ENCODE assay signal across 23 cellular contexts in the genomic region with DNA sequence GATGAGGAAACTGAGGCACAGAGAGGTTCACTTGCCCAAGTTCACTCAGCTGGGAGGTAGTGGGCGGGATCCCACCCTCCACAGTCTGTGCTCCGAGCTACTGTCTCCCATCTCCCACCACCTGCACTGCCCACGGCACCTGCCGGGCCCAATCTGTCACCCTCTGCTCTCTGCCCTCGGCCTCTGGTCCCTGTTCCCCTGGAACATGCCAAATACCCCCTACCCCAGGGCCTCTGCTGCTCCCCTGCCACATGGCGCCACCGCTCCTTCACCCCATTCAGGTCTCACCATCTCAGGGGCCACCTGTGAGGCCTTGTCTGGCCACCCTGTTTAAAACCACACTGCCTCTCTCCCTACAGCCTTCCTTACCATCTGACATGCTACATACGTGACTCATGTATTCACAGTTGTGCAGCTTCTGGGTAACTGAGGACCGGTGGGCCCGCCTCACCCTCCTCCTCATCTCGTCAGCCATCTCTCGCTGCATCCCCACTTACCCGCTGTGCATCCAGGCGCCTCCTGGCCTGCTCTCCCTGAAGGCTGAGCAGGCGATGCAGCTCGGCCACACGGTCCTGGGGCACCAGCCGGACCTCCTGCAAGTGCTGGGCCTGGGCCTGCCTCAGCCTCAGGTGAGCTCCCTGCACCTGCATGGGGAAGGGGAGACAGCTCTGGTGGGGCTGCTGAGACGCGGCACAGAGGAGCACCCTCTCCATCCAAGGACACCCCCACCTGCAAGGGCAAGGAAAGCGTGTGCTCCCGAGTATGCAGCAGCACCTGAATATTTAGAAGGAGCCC.
"Had no signal": no experiment of that assay in that cellular context is flagged by ENCODE, and none has a peak within 500 bp of the region (broad histone marks: within the 10 kb centered on the region; RNA-seq: fewer than 3 reads in every experiment).

No MANE protein-coding gene starts in this region.

- H3K36me3 Mint-ChIP-seq: activated naive CD4-positive, alpha-beta T cell treated with anti-CD3 and anti-CD28 coated beads, Interleukin-2, amount 50 U/mL, for 24 hours; naive B cell; T-cell had no signal

- H3K36me3 ChIP-seq: gastrocnemius medialis had no signal

- DNase-seq: activated CD4-positive, alpha-beta memory T cell treated with anti-CD3 and anti-CD28 coated beads, Interleukin-2, amount 10 ng/mL, durations not matched to agents 7 days and 5 days; activated CD4-positive, alpha-beta T cell treated with anti-CD3 and anti-CD28 coated beads, Interleukin-2, amount 10 ng/mL, durations not matched to agents 24 days and 14 days; activated gamma-delta T cell treated with Interleukin-2 at 50 U/mL for 16 hours; anterior cingulate cortex; body of pancreas; caudate nucleus; effector memory CD4-positive, alpha-beta T cell; esophagus squamous epithelium; gastrocnemius medialis; mesendoderm; naive B cell; stimulated activated CD4-positive, alpha-beta T cell treated with anti-CD3 and anti-CD28 coated beads, Interleukin-4, amount 100 ng/mL, for 24 hours; T-cell; tibial artery had no signal

- H3K27ac ChIP-seq: body of pancreas, gastrocnemius medialis, prostate gland, tibial artery, VCaP had no signal

- H3K4me3 Mint-ChIP-seq: activated CD4-positive, alpha-beta memory T cell treated with anti-CD3 and anti-CD28 coated beads, Interleukin-2, amount 10 ng/mL, durations not matched to agents 7 days and 5 days; activated CD4-positive, alpha-beta T cell treated with anti-CD3 and anti-CD28 coated beads, Interleukin-2, amount 10 ng/mL, durations not matched to agents 24 days and 14 days; activated naive CD4-positive, alpha-beta T cell treated with anti-CD3 and anti-CD28 coated beads, Interleukin-2, amount 50 U/mL, for 24 hours; activated T-helper 1 cell treated with anti-CD3 and anti-CD28 coated beads, Interleukin-12 subunit alpha, Interleukin-12 subunit beta, Interleukin-2, Interleukin-4 antibody, amounts not matched to agents 30 ng/mL and 10 ng/mL and 1 ng/mL, durations not matched to agents 14 hours and 24 hours and 36 hours; naive B cell; neural crest cell; stimulated activated naive CD8-positive, alpha-beta T cell treated with anti-CD3 and anti-CD28 coated beads, Interleukin-15, Interleukin-2, amounts not matched to agents 100 ng/mL and 50 ng/mL, for 24 hours; T-cell; T-helper 2 cell treated with Interferon-gamma antibody and Interleukin-4, amounts not matched to agents 5 μg/mL and 100 μg/mL, for 36 hours had no signal

- ATAC-seq: body of pancreas, T-cell had no signal

- H3K27me3 Mint-ChIP-seq: activated CD4-positive, alpha-beta memory T cell treated with anti-CD3 and anti-CD28 coated beads, Interleukin-2, amount 10 ng/mL, durations not matched to agents 7 days and 5 days; activated CD4-positive, alpha-beta T cell treated with anti-CD3 and anti-CD28 coated beads, Interleukin-2, amount 10 ng/mL, durations not matched to agents 24 days and 14 days; activated naive CD4-positive, alpha-beta T cell treated with anti-CD3 and anti-CD28 coated beads, Interleukin-2, amount 50 U/mL, for 24 hours; stimulated activated naive CD8-positive, alpha-beta T cell treated with anti-CD3 and anti-CD28 coated beads, Interleukin-15, Interleukin-2, amounts not matched to agents 100 ng/mL and 50 ng/mL, for 24 hours; T-cell had no signal

- H3K27ac Mint-ChIP-seq: activated CD4-positive, alpha-beta memory T cell treated with anti-CD3 and anti-CD28 coated beads, Interleukin-2, amount 10 ng/mL, durations not matched to agents 7 days and 5 days; activated CD4-positive, alpha-beta T cell treated with anti-CD3 and anti-CD28 coated beads, Interleukin-2, amount 10 ng/mL, durations not matched to agents 24 days and 14 days; activated naive CD4-positive, alpha-beta T cell treated with anti-CD3 and anti-CD28 coated beads, Interleukin-2, amount 50 U/mL, for 24 hours; activated T-helper 1 cell treated with anti-CD3 and anti-CD28 coated beads, Interleukin-12 subunit alpha, Interleukin-12 subunit beta, Interleukin-2, Interleukin-4 antibody, amounts not matched to agents 30 ng/mL and 10 ng/mL and 1 ng/mL, durations not matched to agents 14 hours and 24 hours and 36 hours; naive B cell; stimulated activated naive CD8-positive, alpha-beta T cell treated with anti-CD3 and anti-CD28 coated beads, Interleukin-15, Interleukin-2, amounts not matched to agents 100 ng/mL and 50 ng/mL, for 24 hours; T-cell; T-helper 2 cell treated with Interferon-gamma antibody and Interleukin-4, amounts not matched to agents 5 μg/mL and 100 μg/mL, for 36 hours had no signal

- H3K4me1 Mint-ChIP-seq: activated CD4-positive, alpha-beta memory T cell treated with anti-CD3 and anti-CD28 coated beads, Interleukin-2, amount 10 ng/mL, durations not matched to agents 7 days and 5 days; activated CD4-positive, alpha-beta T cell treated with anti-CD3 and anti-CD28 coated beads, Interleukin-2, amount 10 ng/mL, durations not matched to agents 24 days and 14 days; activated naive CD4-positive, alpha-beta T cell treated with anti-CD3 and anti-CD28 coated beads, Interleukin-2, amount 50 U/mL, for 24 hours; naive B cell; neural crest cell had no signal

- H3K4me3 ChIP-seq: body of pancreas, esophagus squamous epithelium, gastrocnemius medialis, prostate gland, tibial artery had no signal

- H3K27me3 ChIP-seq: body of pancreas, esophagus squamous epithelium, gastrocnemius medialis, tibial artery had no signal

- H3K9me3 ChIP-seq: body of pancreas, esophagus squamous epithelium, gastrocnemius medialis, prostate gland, tibial artery had no signal

- FAIRE-seq: islet of Langerhans, urothelium cell line had no signal

- H3K4me1 ChIP-seq: body of pancreas, esophagus squamous epithelium, gastrocnemius medialis, prostate gland, tibial artery had no signal

- H3K9me3 Mint-ChIP-seq: activated CD4-positive, alpha-beta memory T cell treated with anti-CD3 and anti-CD28 coated beads, Interleukin-2, amount 10 ng/mL, durations not matched to agents 7 days and 5 days; activated CD4-positive, alpha-beta T cell treated with anti-CD3 and anti-CD28 coated beads, Interleukin-2, amount 10 ng/mL, durations not matched to agents 24 days and 14 days; activated naive CD4-positive, alpha-beta T cell treated with anti-CD3 and anti-CD28 coated beads, Interleukin-2, amount 50 U/mL, for 24 hours; activated T-helper 1 cell treated with anti-CD3 and anti-CD28 coated beads, Interleukin-12 subunit alpha, Interleukin-12 subunit beta, Interleukin-2, Interleukin-4 antibody, amounts not matched to agents 30 ng/mL and 10 ng/mL and 1 ng/mL, durations not matched to agents 14 hours and 24 hours and 36 hours; naive B cell; neural crest cell; stimulated activated naive CD8-positive, alpha-beta T cell treated with anti-CD3 and anti-CD28 coated beads, Interleukin-15, Interleukin-2, amounts not matched to agents 100 ng/mL and 50 ng/mL, for 24 hours; T-cell; T-helper 2 cell treated with Interferon-gamma antibody and Interleukin-4, amounts not matched to agents 5 μg/mL and 100 μg/mL, for 36 hours had no signal
